26 cellular contexts compared by ENCODE assay signal in the genomic region with DNA sequence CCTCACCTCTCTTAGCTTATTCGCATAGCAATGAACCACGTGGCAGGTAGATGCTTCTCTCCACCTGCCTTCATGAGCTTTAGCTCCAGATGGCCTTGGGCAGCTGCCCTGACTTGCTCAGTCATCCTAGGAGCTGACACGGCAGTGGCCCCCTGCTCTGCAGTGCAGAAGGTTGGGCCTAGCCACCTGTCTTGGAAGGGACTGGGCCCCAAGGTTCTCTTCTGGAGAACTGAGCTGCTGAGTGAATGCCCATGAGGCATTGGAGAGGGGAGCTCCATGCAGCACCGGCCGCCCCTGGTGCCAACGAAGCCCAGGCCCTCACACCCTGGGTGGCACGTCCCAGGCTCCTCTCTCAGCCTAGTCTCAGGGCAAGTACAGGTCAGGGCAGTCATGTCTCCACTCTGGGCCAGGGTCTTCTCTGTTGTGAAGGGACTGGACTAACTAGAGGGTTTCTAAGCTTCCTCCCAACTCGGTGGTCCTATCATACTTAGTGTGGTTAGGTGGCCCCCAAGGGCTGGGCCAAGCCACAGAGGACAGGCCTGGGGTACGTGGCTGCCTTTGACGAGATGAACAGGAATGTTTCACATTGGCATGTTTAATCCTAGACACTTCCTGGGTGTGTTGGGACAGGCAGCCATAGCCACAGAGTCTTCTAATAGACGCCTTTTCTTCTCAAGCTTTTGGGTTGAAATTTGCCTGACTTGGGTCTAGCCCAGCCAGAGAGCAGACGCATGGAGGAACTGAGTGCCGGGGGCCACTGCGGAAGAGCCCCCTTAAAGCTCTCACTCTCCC. TPM values are rescaled to one million over a fixed set of nuclear protein-coding genes. Genes with fewer than 3 reads are reported as not detected.
"Had no signal": no experiment of that assay in that cellular context is flagged by ENCODE, and none has a peak within 500 bp of the region (broad histone marks: within the 10 kb centered on the region; RNA-seq: fewer than 3 reads in every experiment).

No MANE protein-coding gene starts in this region.

- H3K27me3 ChIP-seq: hepatocyte, ovary, vagina had no signal

- H3K4me3 ChIP-seq: gastroesophageal sphincter, hepatocyte, ovary, skin epidermis, vagina had no signal

- H3K36me3 ChIP-seq: gastroesophageal sphincter, ovary, vagina had no signal

- H3K27ac ChIP-seq: gastroesophageal sphincter, hepatocyte, ovary, skin epidermis, vagina had no signal

- ATAC-seq: activated CD8-positive, alpha-beta T cell treated with anti-CD3 and anti-CD28 coated beads for 36 hours; activated naive CD8-positive, alpha-beta T cell treated with anti-CD3 and anti-CD28 coated beads, Interleukin-2, amount 50 U/mL, for 24 hours; activated T-cell treated with anti-CD3 and anti-CD28 coated beads, Interleukin-2, amount 50 U/mL, for 4 hours; effector memory CD8-positive, alpha-beta T cell; gastroesophageal sphincter; left colon; sciatic nerve; stimulated activated effector memory CD8-positive, alpha-beta T cell treated with anti-CD3 and anti-CD28 coated beads, Interleukin-12 subunit alpha, Interleukin-12 subunit beta, amount 100 ng/mL, for 72 hours had no signal

- H3K4me1 ChIP-seq: gastroesophageal sphincter, vagina had no signal

- DNase-seq: activated CD4-positive, alpha-beta T cell treated with anti-CD3 and anti-CD28 coated beads, Interleukin-2, amount 10 ng/mL, durations not matched to agents 7 days and 5 days; activated CD4-positive, CD25-positive, alpha-beta regulatory T cell treated with anti-CD3 and anti-CD28 coated beads, Interleukin-2, amount 50 U/mL, for 72 hours; activated CD8-positive, alpha-beta T cell treated with anti-CD3 and anti-CD28 coated beads for 36 hours; activated naive CD8-positive, alpha-beta T cell treated with anti-CD3 and anti-CD28 coated beads, Interleukin-2, amount 50 U/mL, for 24 hours; activated T-cell treated with anti-CD3 and anti-CD28 coated beads, Interleukin-2, amount 50 U/mL, for 4 hours; amygdala; cortex of kidney; effector memory CD8-positive, alpha-beta T cell; erythroblast; kidney; left colon; naive B cell; nephron progenitor cell; ovary; retina; stimulated activated CD4-positive, alpha-beta T cell treated with anti-CD3 and anti-CD28 coated beads, Interleukin-12 subunit alpha, Interleukin-12 subunit beta, amount 100 ng/mL, for 4 hours; stimulated activated CD4-positive, alpha-beta T cell treated with anti-CD3 and anti-CD28 coated beads, Interleukin-4, amount 100 ng/mL, for 24 hours; T1000 had no signal

- H3K9me3 ChIP-seq: gastroesophageal sphincter, ovary, vagina had no signal

RNA-seq across cellular contexts. Expression of gene ALX4, which starts 47.9 kb away (rescaled TPM):
- total RNA-seq: activated CD4-positive, alpha-beta T cell treated with anti-CD3 and anti-CD28 coated beads, Interleukin-2, amount 10 ng/mL, durations not matched to agents 7 days and 5 days; activated CD8-positive, alpha-beta T cell treated with anti-CD3 and anti-CD28 coated beads for 36 hours; activated T-cell treated with anti-CD3 and anti-CD28 coated beads, Interleukin-2, amount 50 U/mL, for 4 hours; activated T-helper 2 cell treated with anti-CD3 and anti-CD28 coated beads, Interferon-gamma antibody, Interleukin-2, Interleukin-4, amounts not matched to agents 10 μg/mL and 5 μg/mL and 100 μg/mL, durations not matched to agents 14 hours and 24 hours and 36 hours; left colon; progenitor cell of endocrine pancreas; vagina had no signal
